9 cellular contexts compared by ENCODE assay signal in the genomic region with DNA sequence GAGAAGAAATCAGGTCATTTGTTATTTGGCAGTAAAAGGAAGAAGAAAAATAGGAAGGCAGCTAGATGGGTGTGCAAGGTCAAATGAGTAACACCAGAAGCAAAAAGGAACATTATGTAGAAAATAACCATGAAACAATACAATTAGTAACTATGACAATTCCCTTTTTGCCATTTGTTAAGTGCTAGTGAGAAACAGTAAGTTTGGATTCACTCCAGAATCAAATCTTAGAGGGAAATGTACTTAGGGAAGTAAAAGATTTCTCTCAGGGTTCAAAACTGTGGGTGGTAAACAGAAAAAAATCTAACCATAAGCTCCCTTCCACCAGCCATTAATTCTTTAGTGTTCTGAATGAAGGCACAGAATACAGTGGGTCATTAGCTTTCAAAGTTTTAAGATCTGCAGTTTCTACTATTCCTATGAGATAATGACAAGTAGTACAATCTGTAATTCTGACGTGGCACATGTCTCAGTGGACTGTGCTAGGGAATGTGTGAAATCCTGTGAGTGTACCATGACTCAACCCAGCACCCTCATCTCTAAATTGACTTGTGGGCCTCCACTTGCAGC. TPM values are rescaled to one million over a fixed set of nuclear protein-coding genes. Genes with fewer than 3 reads are reported as not detected.
DNase-seq lines count a peak whose midpoint lies in the region; ATAC-seq and TF ChIP-seq lines count a peak whose summit lies in the region.
"Had no signal": no experiment of that assay in that cellular context is flagged by ENCODE, and none has a peak within 500 bp of the region (broad histone marks: within the 10 kb centered on the region; RNA-seq: fewer than 3 reads in every experiment).

No MANE protein-coding gene starts in this region.

- no peaks in the 10 kb centered on the region for H3K27me3 Mint-ChIP-seq in CD4-positive, alpha-beta T cell
- H3K27me3 Mint-ChIP-seq: stimulated activated naive B cell treated with anti-CD40 and anti-IgM and Interleukin-4, amounts not matched to agents 10 μg/mL and 1 μg/mL and 100 μg/mL, for 72 hours had no signal

- no peaks in the 10 kb centered on the region for H3K36me3 Mint-ChIP-seq in CD4-positive, alpha-beta T cell (ENCODE audit: low read depth)

- peaks cover 88% of the 10 kb centered on the region for H3K4me1 Mint-ChIP-seq in CD4-positive, alpha-beta T cell (ENCODE audit: low read depth)

- no peak for TF ChIP-seq POLR2A in body of pancreas (IDR thresholded peaks at IDR 0.05)

- H3K36me3 ChIP-seq in BE2C (no peaks in the 10 kb centered on the region), body of pancreas (replicated peaks in 1 of 2; ENCODE audit: insufficient read depth in 1 of 2, low read depth in 2 of 2) (no peaks in the 10 kb centered on the region), mesodermal cell (ENCODE audit: control insufficient read depth, insufficient read depth, low read length) (no peaks in the 10 kb centered on the region)

- WGBS in body of pancreas, 2 donors, result 17 to 21% methylated on average over 1 of the region's 1 CpG
- WGBS in mesodermal cell (ENCODE audit: insufficient coverage in 2 of 2), 2 experiments, result no CpG with 5 or more reads among the region's 1 CpG

- CTCF ChIA-PET in CD4-positive, alpha-beta T cell (lab: Charles Lee), result interaction anchor here (1.5 to 1.6 kb wide), 2 partner anchors 14 to 16 kb away, joined by 3 to 6 read pairs; no protein-coding TSS in a partner anchor

- TF ChIP-seq CTCF in BE2C (IDR thresholded peaks at IDR 0.05; ENCODE audit: low read depth, low read length) (no peak), body of pancreas (IDR thresholded peaks at IDR 0.05) (no peak)
- TF ChIP-seq CTCF in CD4-positive, alpha-beta T cell (IDR thresholded peaks at IDR 0.05), result no peak

- H3K4me1 ChIP-seq in BE2C (peaks cover 41% of the 10 kb centered on the region), body of pancreas (peaks cover 55% of the 10 kb centered on the region), mesodermal cell (ENCODE audit: control insufficient read depth, insufficient read depth, low read length, poor library complexity, severe bottlenecking) (peaks cover 31% of the 10 kb centered on the region)

- intact Hi-C loops in body of pancreas (cut with DNase I), result no loop called here
- intact Hi-C loops in CD4-positive, alpha-beta T cell (cut with DNase I, micrococcal nuclease), result loop anchor here in 1 of 2 experiments (2.0 kb wide), 1 partner anchor 16 kb away; no protein-coding TSS in a partner anchor

- H3K9me3 Mint-ChIP-seq in CD4-positive, alpha-beta T cell, result no peaks in the 10 kb centered on the region
- H3K9me3 Mint-ChIP-seq: stimulated activated naive B cell treated with anti-CD40 and anti-IgM and Interleukin-4, amounts not matched to agents 10 μg/mL and 1 μg/mL and 100 μg/mL, for 72 hours had no signal

- H3K9me3 ChIP-seq in BE2C (no peaks in the 10 kb centered on the region), body of pancreas (no peaks in the 10 kb centered on the region), mesodermal cell (ENCODE audit: control insufficient read depth, low read length) (no peaks in the 10 kb centered on the region)
- H3K9me3 ChIP-seq in CD4-positive, alpha-beta T cell (ENCODE audit: control insufficient read depth, low read length), result no peaks in the 10 kb centered on the region

- H3K4me3 Mint-ChIP-seq in CD4-positive, alpha-beta T cell, result no peak overlapping the region
- H3K4me3 Mint-ChIP-seq: stimulated activated naive B cell treated with anti-CD40 and anti-IgM and Interleukin-4, amounts not matched to agents 10 μg/mL and 1 μg/mL and 100 μg/mL, for 72 hours had no signal

- DNase-seq in BE2C, result no peak
- peak in 1 of 4 donors; percentile 39 for DNase-seq in body of pancreas
- DNase-seq in Kasumi-1 (lab: John Stamatoyannopoulos, UW), result no peak
- DNase-seq in CD4-positive, alpha-beta T cell, result no peak
- no peak for DNase-seq in activated effector memory CD4-positive, alpha-beta T cell treated with Interleukin-2 at 50 U/mL for 16 hours
- no peak for DNase-seq in NCI-H446 treated with DMSO at 0.1 percent for 48 hours (lab: John Stamatoyannopoulos, UW)
- DNase-seq: stimulated activated naive B cell treated with anti-CD40 and anti-IgM and Interleukin-4, amounts not matched to agents 10 μg/mL and 1 μg/mL and 100 μg/mL, for 72 hours had no signal

- H3K27ac Mint-ChIP-seq in CD4-positive, alpha-beta T cell, result no peak overlapping the region
- H3K27ac Mint-ChIP-seq: stimulated activated naive B cell treated with anti-CD40 and anti-IgM and Interleukin-4, amounts not matched to agents 10 μg/mL and 1 μg/mL and 100 μg/mL, for 72 hours had no signal

- H3K27me3 ChIP-seq in BE2C, result no peaks in the 10 kb centered on the region
- H3K27me3 ChIP-seq in body of pancreas, result no peaks in the 10 kb centered on the region
- no peaks in the 10 kb centered on the region for H3K27me3 ChIP-seq in CD4-positive, alpha-beta T cell (ENCODE audit: control insufficient read depth, insufficient read depth, low read length)

- H3K27ac ChIP-seq in body of pancreas, result peak overlapping the region in 1 of 4 donors; percentile 11
- H3K27ac ChIP-seq in mesodermal cell (ENCODE audit: low read depth, low read length, severe bottlenecking), result peak overlapping the region; percentile 90
- no peak overlapping the region for H3K27ac ChIP-seq in CD4-positive, alpha-beta T cell (ENCODE audit: low read depth, low read length)

- H3K4me3 ChIP-seq in BE2C (ENCODE audit: low read depth, low read length) (peak overlapping the region; percentile 32), body of pancreas (no peak overlapping the region), mesodermal cell (ENCODE audit: extremely low read depth, insufficient read depth, low read length, poor library complexity, severe bottlenecking) (no peak overlapping the region)

- peak; percentile 58 for ATAC-seq in HG03045 (IDR thresholded peaks at IDR 0.05; ENCODE audit: unreplicated experiment)
- peak; percentile 52 for ATAC-seq in body of pancreas
- no peak for ATAC-seq in CD4-positive, alpha-beta T cell (ENCODE audit: poor library complexity)

- POLR2A ChIA-PET in CD4-positive, alpha-beta T cell (lab: Charles Lee), result interaction anchor here (0.7 to 1.2 kb wide), 3 partner anchors 154 to 1796 kb away, joined by 3 read pairs; a partner anchor contains a TSS

RNA-seq across cellular contexts. Expression of a gene that starts 17.1 kb away (rescaled TPM):
- 35.5 TPM for polyA plus RNA-seq in BE2C (2012; ENCODE audit: insufficient read depth, insufficient read length, low read depth)
- total RNA-seq in body of pancreas, result 10 to 100 TPM; 19.5 to 29.0 TPM
- 54.6 TPM for polyA plus RNA-seq in mesodermal cell (2013, experiment 1 of 2)
- polyA plus RNA-seq in mesodermal cell (2013, experiment 2 of 2), result 52.9 TPM
- 10 to 100 TPM; 54.0 to 56.6 TPM for total RNA-seq in CD4-positive, alpha-beta T cell

RNA-seq across cellular contexts. Expression of a gene that starts 57.6 kb away (rescaled TPM):
- polyA plus RNA-seq in BE2C (2012; ENCODE audit: insufficient read depth, insufficient read length, low read depth), result 0.69 TPM
- total RNA-seq in body of pancreas, result 10 to 100 TPM in 1 of 2 donors, 1 to 10 TPM in 1; 1.6 to 11.2 TPM
- polyA plus RNA-seq in mesodermal cell (2013, experiment 1 of 2), result 135 TPM
- polyA plus RNA-seq in mesodermal cell (2013, experiment 2 of 2), result 133 TPM
- 10 to 100 TPM; 36.8 to 40.6 TPM for total RNA-seq in CD4-positive, alpha-beta T cell
